ENCODE assay signal across 8 cellular contexts in the genomic region with DNA sequence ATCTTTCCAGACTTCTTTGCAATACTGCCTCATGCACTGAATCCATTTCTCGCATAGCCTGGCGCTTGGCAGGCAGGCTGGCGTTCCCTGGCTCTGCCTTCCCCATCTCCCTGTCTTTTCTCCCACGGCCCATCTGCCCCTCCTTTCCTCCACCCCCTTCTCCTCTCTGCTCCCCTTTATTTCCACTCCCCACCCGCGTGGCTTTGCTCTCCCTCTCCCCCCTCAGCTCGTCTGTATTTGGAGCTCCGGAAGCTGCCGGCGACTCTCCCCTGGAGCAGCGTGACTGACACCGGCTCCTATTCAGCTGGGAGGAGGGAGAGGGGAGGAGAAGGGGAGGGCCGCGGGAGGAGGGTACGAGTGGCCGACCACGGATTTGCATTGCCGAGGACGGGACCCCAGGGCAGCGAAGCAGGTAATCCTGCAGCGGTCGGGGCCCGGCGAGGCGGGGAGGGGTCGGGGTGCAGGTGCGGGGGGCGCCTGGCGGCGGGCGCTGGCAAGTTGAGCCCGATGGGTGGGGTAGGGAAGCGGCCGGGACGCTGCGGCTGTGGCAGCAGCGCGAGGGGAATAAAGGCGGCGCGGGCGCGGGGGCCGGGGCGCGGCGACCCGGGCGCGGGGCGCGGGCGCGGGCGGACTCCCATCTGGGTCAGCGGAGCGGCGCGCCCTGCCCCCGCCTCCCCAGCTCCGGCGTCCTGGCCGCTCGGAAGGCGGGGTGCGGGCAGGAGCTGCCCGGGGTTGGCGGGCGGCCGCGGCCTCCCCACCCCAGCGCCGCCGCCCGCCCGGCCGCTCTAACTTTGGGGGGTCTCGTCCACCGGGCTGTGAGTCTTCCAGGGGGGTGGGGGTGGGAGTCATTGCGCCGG. TPM values are rescaled to one million over a fixed set of nuclear protein-coding genes. Genes with fewer than 3 reads are reported as not detected.
DNase-seq lines count a peak whose midpoint lies in the region; ATAC-seq, FAIRE-seq and TF ChIP-seq lines count a peak whose summit lies in the region.

A gene with protein sequence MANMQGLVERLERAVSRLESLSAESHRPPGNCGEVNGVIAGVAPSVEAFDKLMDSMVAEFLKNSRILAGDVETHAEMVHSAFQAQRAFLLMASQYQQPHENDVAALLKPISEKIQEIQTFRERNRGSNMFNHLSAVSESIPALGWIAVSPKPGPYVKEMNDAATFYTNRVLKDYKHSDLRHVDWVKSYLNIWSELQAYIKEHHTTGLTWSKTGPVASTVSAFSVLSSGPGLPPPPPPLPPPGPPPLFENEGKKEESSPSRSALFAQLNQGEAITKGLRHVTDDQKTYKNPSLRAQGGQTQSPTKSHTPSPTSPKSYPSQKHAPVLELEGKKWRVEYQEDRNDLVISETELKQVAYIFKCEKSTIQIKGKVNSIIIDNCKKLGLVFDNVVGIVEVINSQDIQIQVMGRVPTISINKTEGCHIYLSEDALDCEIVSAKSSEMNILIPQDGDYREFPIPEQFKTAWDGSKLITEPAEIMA (plus strand): TSS at position 261 of the 857 bp plus-strand sequence. CDS start 27,961 bp downstream, outside the sequence.

- peaks cover 0 to 8% of the 10 kb centered on the region in 2 experiments; a peak in 2 of 5 replicates for H3K4me1 ChIP-seq in K562 (replicated peaks in 1 of 2; ENCODE audit: control insufficient read depth in 2 of 2, insufficient read depth in 2 of 2, low read length in 2 of 2)

- no peak within 1 kb of the TSS for H3K4me3 ChIP-seq in K562

- CTCF ChIA-PET in K562 (lab: Yijun Ruan, JAX; ENCODE audit: low intra/inter-chr PET ratio), result no interaction called here

- no peaks in the 10 kb centered on the region for H4K20me1 ChIP-seq in K562 (replicated peaks; ENCODE audit: control insufficient read depth, insufficient read depth, low read length)

- DNase-seq in SKM-1 treated with dmso at 0.1 percent for 144 hours (lab: John Stamatoyannopoulos, UW; ENCODE audit: unreplicated experiment) (peak; percentile 43), SKM-1 (lab: John Stamatoyannopoulos, UW; ENCODE audit: unreplicated experiment) (no peak), NCI-H446 (lab: John Stamatoyannopoulos, UW) (peak; percentile 73), K562 (ENCODE audit: extremely low read depth in 1 of 4, low spot score in 3 of 4) (peak in 1 of 4 experiments; percentile 6), hippocampal formation (lab: John Stamatoyannopoulos, UW) (peak; percentile 58 to 81), pons (ENCODE audit: low spot score) (peak; percentile 40)
- no peak for DNase-seq in stimulated activated naive CD4-positive, alpha-beta T cell treated with Interleukin-2 at 50 U/mL for 16 hours (lab: John Stamatoyannopoulos, UW)
- DNase-seq in central memory CD4-positive, alpha-beta T cell, result no peak

- POLR2A ChIA-PET in K562 (lab: Yijun Ruan, JAX), result interaction anchor here (0.5 kb wide), 1 partner anchor 116 kb away, joined by 5 read pairs; no protein-coding TSS in a partner anchor

- intact Hi-C loops in K562 (cut with micrococcal nuclease), result no loop called here

- in situ Hi-C loops in K562 (cut with MboI), result no loop called here

- TF ChIP-seq CTCF in K562 (IDR thresholded peaks at IDR 0.05 in 2 of 3, conservative IDR thresholded peaks at IDR 0.05 in 1 of 3; ENCODE audit: insufficient read depth in 2 of 3, low read depth in 1 of 3, low read length in 3 of 3), result no peak

- BruUV-seq in K562 (replicated peaks; lab: Mats Ljungman, UMichigan), result no TSS peak

- no peak for ATAC-seq in K562

- H3K9me3 ChIP-seq in K562 (replicated peaks; ENCODE audit: control insufficient read depth, insufficient read depth, low read depth, low read length), result no peaks in the 10 kb centered on the region

- H3K27ac ChIP-seq in K562 (ENCODE audit: extremely low read depth, low read depth, low read length), result no peak within 1 kb of the TSS

- no peak for TF ChIP-seq POLR2A in K562 (conservative IDR thresholded peaks at IDR 0.05)

- H3K27me3 ChIP-seq in K562 (ENCODE audit: control insufficient read depth in 2 of 2, insufficient read depth in 2 of 2, low read length in 2 of 2), result peaks cover 27 to 34% of the 10 kb centered on the region in 2 experiments

- under 1% methylated on average over 17 of the region's 81 CpGs for WGBS in K562 (ENCODE audit: insufficient coverage, low coverage, missing lambda C conversion rate)

- no peak within 1 kb of the TSS for H3K9ac ChIP-seq in K562 (ENCODE audit: insufficient read depth in 1 of 2, low read depth in 2 of 2, low read length in 2 of 2)

- H3K9me1 ChIP-seq in K562 (ENCODE audit: control insufficient read depth, insufficient read depth, low read length), result no peaks in the 10 kb centered on the region

- no peak for TF ChIP-seq EP300 in K562 (IDR thresholded peaks at IDR 0.05; ENCODE audit: low read length)

- H2AFZ ChIP-seq in K562 (ENCODE audit: low read depth, low read length), result no peak within 1 kb of the TSS

- no peaks in the 10 kb centered on the region for H3K36me3 ChIP-seq in K562 (ENCODE audit: control insufficient read depth, insufficient read depth, low read length)

- H3K79me2 ChIP-seq in K562 (ENCODE audit: control insufficient read depth, insufficient read depth, low read length), result no peaks in the 10 kb centered on the region

- FAIRE-seq in K562 (lab: Jason Lieb, UNC), result no peak

- H3K4me2 ChIP-seq in K562 (ENCODE audit: insufficient read depth, low read length), result peak within 1 kb of the TSS; percentile 19; the same call in 1 of the 2 replicates

- TF ChIP-seq RAD21 in K562 (CRISPR knock-in tag; conservative IDR thresholded peaks at IDR 0.05 in 1 of 2, IDR thresholded peaks at IDR 0.05 in 1 of 2), result no peak

TF ChIP-seq in K562, 482 proteins besides CTCF, POLR2A, EP300 and RAD21 (continues in another document):
- TF ChIP-seq, protein P1, sequence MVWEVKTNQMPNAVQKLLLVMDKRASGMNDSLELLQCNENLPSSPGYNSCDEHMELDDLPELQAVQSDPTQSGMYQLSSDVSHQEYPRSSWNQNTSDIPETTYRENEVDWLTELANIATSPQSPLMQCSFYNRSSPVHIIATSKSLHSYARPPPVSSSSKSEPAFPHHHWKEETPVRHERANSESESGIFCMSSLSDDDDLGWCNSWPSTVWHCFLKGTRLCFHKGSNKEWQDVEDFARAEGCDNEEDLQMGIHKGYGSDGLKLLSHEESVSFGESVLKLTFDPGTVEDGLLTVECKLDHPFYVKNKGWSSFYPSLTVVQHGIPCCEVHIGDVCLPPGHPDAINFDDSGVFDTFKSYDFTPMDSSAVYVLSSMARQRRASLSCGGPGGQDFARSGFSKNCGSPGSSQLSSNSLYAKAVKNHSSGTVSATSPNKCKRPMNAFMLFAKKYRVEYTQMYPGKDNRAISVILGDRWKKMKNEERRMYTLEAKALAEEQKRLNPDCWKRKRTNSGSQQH (CRISPR knock-in tag; IDR thresholded peaks at IDR 0.05), result 0 out of 2 replicates have a peak, but pooled peaks have one; percentile 54
- TF ChIP-seq HSF4 (CRISPR knock-in tag; IDR thresholded peaks at IDR 0.05; ENCODE audit: borderline replicate concordance) (no peak), ZSCAN29 (IDR thresholded peaks at IDR 0.05) (no peak), CREBBP (IDR thresholded peaks at IDR 0.05; ENCODE audit: low read depth, low read length) (no peak), ZNF263 (CRISPR knock-in tag; IDR thresholded peaks at IDR 0.05; ENCODE audit: borderline replicate concordance) (peak; percentile 38; the same call in 1 of the 2 replicates), ZNF584 (CRISPR knock-in tag; IDR thresholded peaks at IDR 0.05; ENCODE audit: low read depth) (no peak), CAMTA2 (CRISPR knock-in tag; conservative IDR thresholded peaks at IDR 0.05) (no peak), ZNF311 (CRISPR knock-in tag; IDR thresholded peaks at IDR 0.05) (no peak), HDAC3 (IDR thresholded peaks at IDR 0.05; ENCODE audit: borderline replicate concordance, partially characterized antibody) (no peak), ZKSCAN8 (CRISPR knock-in tag; IDR thresholded peaks at IDR 0.05) (no peak), ZNF583 (CRISPR knock-in tag; IDR thresholded peaks at IDR 0.05) (no peak), ZNF780A (CRISPR knock-in tag; IDR thresholded peaks at IDR 0.05) (no peak), ZNF445 (CRISPR knock-in tag; IDR thresholded peaks at IDR 0.05; ENCODE audit: low read depth) (no peak)
- TF ChIP-seq, protein P2, sequence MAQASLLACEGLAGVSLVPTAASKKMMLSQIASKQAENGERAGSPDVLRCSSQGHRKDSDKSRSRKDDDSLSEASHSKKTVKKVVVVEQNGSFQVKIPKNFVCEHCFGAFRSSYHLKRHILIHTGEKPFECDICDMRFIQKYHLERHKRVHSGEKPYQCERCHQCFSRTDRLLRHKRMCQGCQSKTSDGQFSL (CRISPR knock-in tag; IDR thresholded peaks at IDR 0.05), result no peak
- TF ChIP-seq, protein P2 (tag; IDR thresholded peaks at IDR 0.05), result no peak
- TF ChIP-seq, protein P3, sequence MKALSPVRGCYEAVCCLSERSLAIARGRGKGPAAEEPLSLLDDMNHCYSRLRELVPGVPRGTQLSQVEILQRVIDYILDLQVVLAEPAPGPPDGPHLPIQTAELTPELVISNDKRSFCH (CRISPR knock-in tag; IDR thresholded peaks at IDR 0.05), result no peak
- TF ChIP-seq, protein P3 (tag; IDR thresholded peaks at IDR 0.05), result no peak

RNA-seq across cellular contexts. Expression of the gene that starts here (rescaled TPM):
- total RNA-seq in K562 (2011; cell fraction: chromatin; rRNA removed; ENCODE audit: low replicate concordance), result not detected in 2 replicates
- not detected in 2 replicates for total RNA-seq in K562 (2011; cell fraction: nucleolus; rRNA removed)
- not detected in 2 replicates for total RNA-seq in K562 (2011; cell fraction: nucleoplasm; rRNA removed)
- total RNA-seq in K562 (2014; rRNA removed) (not detected in 2 replicates), K562 (2014; rRNA removed; fragmentation: Illumina TruSeq; extraction: Trizol) (not detected in 2 replicates), K562 (2015; rRNA removed; fragmentation: Illumina TruSeq; extraction: Trizol) (not detected in 2 replicates), K562 (2021) (not detected in 2 replicates)
- polyA plus RNA-seq in K562 (2011; rRNA removed) (not detected in 2 replicates), K562 (2014; fragmentation: Illumina TruSeq; extraction: Trizol) (not detected in 2 replicates), K562 (2014; fragmentation: Nextera tagmentation; extraction: Ambion mirVana) (not detected), K562 (2014; rRNA removed) (not detected in 2 replicates)
- polyA plus RNA-seq in K562 (2011; cell fraction: cytosol; rRNA removed), result not detected in 2 replicates
- polyA plus RNA-seq in K562 (2011; cell fraction: nucleus; rRNA removed), result not detected in 2 replicates
- polyA plus RNA-seq in K562 (2012), result 0.09 and 0.10 TPM in 2 replicates
- not detected in 2 replicates for polyA minus RNA-seq in K562 (2011; rRNA and poly(A)+ RNA removed)
- polyA minus RNA-seq in K562 (2011; cell fraction: cytosol; rRNA and poly(A)+ RNA removed), result 0.91 TPM in 1 of 2 replicates, not detected in the other
- 0.13 and 0.22 TPM in 2 replicates for polyA minus RNA-seq in K562 (2011; cell fraction: nucleus; rRNA and poly(A)+ RNA removed)

Comparison
In these comparisons a context has a peak if more than half of its experiments do, and no peak if none do; other contexts are left out.
1. DNase-seq: peak in SKM-1 treated with dmso at 0.1 percent for 144 hours (single experiment), NCI-H446 (2 of 2), hippocampal formation (2 of 2) and pons (single experiment); none in SKM-1 (single experiment), stimulated activated naive CD4-positive, alpha-beta T cell treated with Interleukin-2 at 50 U/mL for 16 hours (single experiment) and central memory CD4-positive, alpha-beta T cell (single experiment).